In the genomic region with DNA sequence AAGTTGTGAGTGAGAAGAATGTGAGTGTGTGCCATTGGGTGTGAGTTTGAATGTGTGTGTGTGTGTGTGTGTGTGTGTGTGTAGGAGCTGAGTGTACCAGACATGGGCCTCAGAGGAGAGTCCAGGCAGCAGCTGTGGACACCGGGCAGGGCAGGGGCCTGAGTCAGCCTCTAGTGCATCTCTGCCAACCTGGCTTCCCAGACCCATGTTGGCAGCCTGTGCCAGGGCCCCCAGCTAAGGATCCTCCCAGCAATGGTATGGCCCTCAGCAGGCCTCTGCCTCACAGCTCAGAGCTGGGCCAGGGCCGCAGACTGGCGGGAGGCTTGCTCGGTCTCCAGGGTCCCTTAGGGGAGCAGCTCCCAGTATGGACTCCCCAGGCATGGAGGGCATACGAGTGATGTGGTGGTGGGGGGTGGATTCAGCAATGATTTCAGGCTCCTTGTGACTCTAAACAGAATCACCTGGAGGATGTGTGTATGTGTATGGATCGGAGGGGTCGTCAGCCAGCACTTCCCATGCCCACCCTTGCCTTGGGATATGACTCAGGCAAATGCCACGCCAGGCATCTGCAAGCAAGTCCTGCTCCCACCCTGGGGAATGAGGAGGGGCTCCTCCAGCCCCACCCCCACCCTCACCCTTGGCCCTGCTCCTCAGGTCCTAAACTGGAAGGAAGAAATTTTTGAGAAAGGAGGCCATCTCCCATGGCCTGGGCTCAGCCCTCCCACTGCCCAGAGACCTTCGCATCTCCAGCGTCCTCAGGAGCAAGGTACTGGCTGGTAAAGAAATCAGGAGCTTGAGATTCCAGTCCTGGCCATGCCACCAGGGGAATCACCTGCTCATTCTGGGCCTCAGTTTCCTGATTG, we compare ENCODE assay signal across 10 cellular contexts. TPM values are rescaled to one million over a fixed set of nuclear protein-coding genes. Genes with fewer than 3 reads are reported as not detected.
A peak's percentile ranks its signal among the peaks of the same experiment; 100 is the strongest.
DNase-seq lines count a peak whose midpoint lies in the region; ATAC-seq and TF ChIP-seq lines count a peak whose summit lies in the region.
"Had no signal": no experiment of that assay in that cellular context is flagged by ENCODE, and none has a peak within 500 bp of the region (broad histone marks: within the 10 kb centered on the region; RNA-seq: fewer than 3 reads in every experiment).

No MANE protein-coding gene starts in this region.

- H3K14ac ChIP-seq in mesenchymal stem cell (ENCODE audit: low read length in 2 of 2): no peak overlapping the region

- intact Hi-C loops in thyroid gland (cut with DNase I): no loop called here

- no peak overlapping the region for H2BK120ac ChIP-seq in mesenchymal stem cell (ENCODE audit: low read depth, low read length)

- H3K4me1 ChIP-seq in mesenchymal stem cell (ENCODE audit: control insufficient read depth, insufficient read depth, low read depth, low read length) (peaks cover 37% of the 10 kb centered on the region), upper lobe of left lung (peaks cover 16 to 32% (median 23%) of the 10 kb centered on the region in 4 donors), thyroid gland (peaks cover 9 to 19% of the 10 kb centered on the region in 2 donors)

- no peak for TF ChIP-seq EP300 in upper lobe of left lung (IDR thresholded peaks at IDR 0.05)

- no peak overlapping the region for H3K9ac ChIP-seq in mesenchymal stem cell (ENCODE audit: low read length)

- TF ChIP-seq CTCF in upper lobe of left lung (IDR thresholded peaks at IDR 0.05) (no peak), thyroid gland (IDR thresholded peaks at IDR 0.05) (no peak)

- peak overlapping the region; percentile 32 for H2BK15ac ChIP-seq in mesenchymal stem cell (ENCODE audit: low read depth, poor library complexity, severe bottlenecking)

- H3K23ac ChIP-seq in mesenchymal stem cell (ENCODE audit: low read length in 2 of 2): no peak overlapping the region

- H3K9me3 ChIP-seq in mesenchymal stem cell (ENCODE audit: control insufficient read depth, low read length): no peaks in the 10 kb centered on the region
- H3K9me3 ChIP-seq in upper lobe of left lung: no peaks in the 10 kb centered on the region
- H3K9me3 ChIP-seq in thyroid gland: no peaks in the 10 kb centered on the region

- TF ChIP-seq POLR2A in upper lobe of left lung (IDR thresholded peaks at IDR 0.05) (no peak), thyroid gland (IDR thresholded peaks at IDR 0.05) (no peak)

- H3K4ac ChIP-seq in mesenchymal stem cell (ENCODE audit: low read depth in 1 of 2, low read length in 2 of 2): peak overlapping the region in 1 of 2 experiments; percentile 64

- H3K27me3 ChIP-seq in mesenchymal stem cell (ENCODE audit: control insufficient read depth in 1 of 2, insufficient read depth in 1 of 2, low read length in 2 of 2) (peaks cover 23 to 60% of the 10 kb centered on the region in 2 experiments), upper lobe of left lung (peaks cover 0 to 18% (median 10%) of the 10 kb centered on the region in 4 donors), thyroid gland (no peaks in the 10 kb centered on the region)

- H3K79me1 ChIP-seq in mesenchymal stem cell (replicated peaks; ENCODE audit: low read length, poor library complexity, severe bottlenecking): no peaks in the 10 kb centered on the region

- peak; percentile 62 for DNase-seq in activated effector memory CD4-positive, alpha-beta T cell treated with anti-CD3 and anti-CD28 coated beads, Interleukin-2, amount 50 U/mL, for 16 hours
- DNase-seq in activated effector memory CD4-positive, alpha-beta T cell treated with Interleukin-2 at 50 U/mL for 16 hours: no peak
- peak; percentile 78 for DNase-seq in astrocyte of the hippocampus (ENCODE audit: low read depth, low spot score)
- DNase-seq in mesenchymal stem cell: no peak
- peak; percentile 17 to 60 for DNase-seq in upper lobe of left lung
- DNase-seq in stimulated activated CD4-positive, alpha-beta T cell treated with anti-CD3 and anti-CD28 coated beads, Interleukin-4, amount 100 ng/mL, for 24 hours: no peak
- no peak for DNase-seq in thyroid gland
- DNase-seq: activated CD4-positive, alpha-beta T cell treated with anti-CD3 and anti-CD28 coated beads, Interleukin-2, amount 50 U/mL, for 48 hours had no signal

- 85% methylated on average over 7 of the region's 10 CpGs for WGBS in mesenchymal stem cell
- 91 to 93% methylated on average over 5 to 8 of the region's 10 CpGs for WGBS in upper lobe of left lung, 2 donors
- 86 to 92% methylated on average over 7 to 8 of the region's 10 CpGs for WGBS in thyroid gland, 2 donors

- H3K4me2 ChIP-seq in mesenchymal stem cell (ENCODE audit: low read length, poor library complexity, severe bottlenecking): no peak overlapping the region

- H2BK12ac ChIP-seq in mesenchymal stem cell (ENCODE audit: low read length in 2 of 2): peak overlapping the region in 1 of 2 experiments; percentile 71

- H2AFZ ChIP-seq in mesenchymal stem cell (ENCODE audit: low read depth, low read length): no peak overlapping the region

- H3K36me3 ChIP-seq in mesenchymal stem cell (ENCODE audit: control insufficient read depth in 1 of 2, insufficient read depth in 2 of 2, low read depth in 1 of 2, low read length in 2 of 2) (no peaks in the 10 kb centered on the region), upper lobe of left lung (no peaks in the 10 kb centered on the region), thyroid gland (no peaks in the 10 kb centered on the region)

- no peak overlapping the region for H2BK5ac ChIP-seq in mesenchymal stem cell (ENCODE audit: low read depth, low read length, poor library complexity, severe bottlenecking)

- peak overlapping the region; percentile 21 for H4K91ac ChIP-seq in mesenchymal stem cell (ENCODE audit: low read length)

- peak overlapping the region; percentile 4 to 17 for H3K18ac ChIP-seq in mesenchymal stem cell (ENCODE audit: low read depth in 1 of 2, low read length in 2 of 2)

- H3K4me3 ChIP-seq in mesenchymal stem cell (ENCODE audit: insufficient read depth in 1 of 2, low read depth in 1 of 2, low read length in 2 of 2): no peak overlapping the region
- H3K4me3 ChIP-seq in upper lobe of left lung: no peak overlapping the region
- no peak overlapping the region for H3K4me3 ChIP-seq in thyroid gland (replicated peaks in 1 of 3)

- H4K8ac ChIP-seq in mesenchymal stem cell (ENCODE audit: low read length): no peak overlapping the region

- no peak overlapping the region for H3K27ac ChIP-seq in mesenchymal stem cell (ENCODE audit: low read length, poor library complexity, severe bottlenecking)
- H3K27ac ChIP-seq in upper lobe of left lung: no peak overlapping the region
- H3K27ac ChIP-seq in thyroid gland: no peak overlapping the region

- H2AK5ac ChIP-seq in mesenchymal stem cell (ENCODE audit: low read length, severe bottlenecking): no peak overlapping the region

- no peak for ATAC-seq in upper lobe of left lung (ENCODE audit: low FRiP score in 2 of 2)
- no peak for ATAC-seq in GM18520 (IDR thresholded peaks at IDR 0.05; ENCODE audit: unreplicated experiment)
- ATAC-seq: stimulated activated memory B cell treated with anti-CD40 and anti-IgM and Interleukin-4, amounts not matched to agents 10 μg/mL and 1 μg/mL and 100 μg/mL, for 72 hours had no signal

RNA-seq across cellular contexts. Expression of a gene that starts 1.8 kb away (rescaled TPM):
- polyA plus RNA-seq in mesenchymal stem cell (2013, experiment 1 of 2): 0.59 TPM
- 0.71 TPM for polyA plus RNA-seq in mesenchymal stem cell (2013, experiment 2 of 2)
- 1 to 10 TPM in 2 of 6 donors, under 1 TPM in 4; 0.31 to 1.2 (median 0.79) TPM for total RNA-seq in upper lobe of left lung
- total RNA-seq in thyroid gland: 1 to 10 TPM; 1.1 to 4.2 (median 2.6) TPM

Comparison
In these comparisons a context has a peak if more than half of its experiments do, and no peak if none do; other contexts are left out.
1. DNase-seq: peak in activated effector memory CD4-positive, alpha-beta T cell treated with anti-CD3 and anti-CD28 coated beads, Interleukin-2, amount 50 U/mL, for 16 hours (single experiment), astrocyte of the hippocampus (single experiment) and upper lobe of left lung (2 of 2); none in activated effector memory CD4-positive, alpha-beta T cell treated with Interleukin-2 at 50 U/mL for 16 hours (single experiment), mesenchymal stem cell (single experiment), stimulated activated CD4-positive, alpha-beta T cell treated with anti-CD3 and anti-CD28 coated beads, Interleukin-4, amount 100 ng/mL, for 24 hours (single experiment) and thyroid gland (0 of 2).